2 cellular contexts compared by ENCODE assay signal in genomic region chr16:69485361-69485760, GRCh38.
TF ChIP-seq lines count a peak whose summit lies in the region.

No MANE protein-coding gene starts in this region.

TF ChIP-seq in HepG2, 621 proteins besides CTCF, POLR2A, EP300 and RAD21:
- TF ChIP-seq ZNF768 (CRISPR knock-in tag; IDR thresholded peaks at IDR 0.05) (peak; percentile 55; the same call in 1 of the 2 replicates), ZNF720 (CRISPR knock-in tag; IDR thresholded peaks at IDR 0.05) (no peak), ZNF383 (CRISPR knock-in tag; IDR thresholded peaks at IDR 0.05; ENCODE audit: borderline replicate concordance) (no peak)

TF ChIP-seq in IMR-90, 13 proteins besides CTCF, POLR2A, EP300 and RAD21:
- TF ChIP-seq SMC3 (IDR thresholded peaks at IDR 0.05; ENCODE audit: low read depth, low read length) (no peak), CHD1 (IDR thresholded peaks at IDR 0.05; ENCODE audit: low read depth, low read length) (no peak), BHLHE40 (IDR thresholded peaks at IDR 0.05; ENCODE audit: low read depth, low read length) (no peak), CEBPB (IDR thresholded peaks at IDR 0.05; ENCODE audit: low read depth, low read length) (no peak), MXI1 (IDR thresholded peaks at IDR 0.05; ENCODE audit: borderline replicate concordance, low read depth, low read length) (no peak), MAFK (IDR thresholded peaks at IDR 0.05; ENCODE audit: low read depth, low read length) (no peak), MAZ (IDR thresholded peaks at IDR 0.05; ENCODE audit: borderline replicate concordance, low read depth, low read length) (no peak), NFE2L2 (IDR thresholded peaks at IDR 0.05; ENCODE audit: low read depth, low read length) (no peak), RFX5 (IDR thresholded peaks at IDR 0.05; ENCODE audit: low read depth, low read length) (no peak), USF2 (IDR thresholded peaks at IDR 0.05; ENCODE audit: low read depth, low read length) (no peak), ELK1 (IDR thresholded peaks at IDR 0.05; ENCODE audit: borderline replicate concordance, low read depth, low read length) (no peak), RCOR1 (IDR thresholded peaks at IDR 0.05; ENCODE audit: insufficient replicate concordance, low read length) (no peak), FOS (IDR thresholded peaks at IDR 0.05; ENCODE audit: low read depth, low read length) (no peak)
